Comparison of ENCODE assay signal across 6 cellular contexts in the genomic region with DNA sequence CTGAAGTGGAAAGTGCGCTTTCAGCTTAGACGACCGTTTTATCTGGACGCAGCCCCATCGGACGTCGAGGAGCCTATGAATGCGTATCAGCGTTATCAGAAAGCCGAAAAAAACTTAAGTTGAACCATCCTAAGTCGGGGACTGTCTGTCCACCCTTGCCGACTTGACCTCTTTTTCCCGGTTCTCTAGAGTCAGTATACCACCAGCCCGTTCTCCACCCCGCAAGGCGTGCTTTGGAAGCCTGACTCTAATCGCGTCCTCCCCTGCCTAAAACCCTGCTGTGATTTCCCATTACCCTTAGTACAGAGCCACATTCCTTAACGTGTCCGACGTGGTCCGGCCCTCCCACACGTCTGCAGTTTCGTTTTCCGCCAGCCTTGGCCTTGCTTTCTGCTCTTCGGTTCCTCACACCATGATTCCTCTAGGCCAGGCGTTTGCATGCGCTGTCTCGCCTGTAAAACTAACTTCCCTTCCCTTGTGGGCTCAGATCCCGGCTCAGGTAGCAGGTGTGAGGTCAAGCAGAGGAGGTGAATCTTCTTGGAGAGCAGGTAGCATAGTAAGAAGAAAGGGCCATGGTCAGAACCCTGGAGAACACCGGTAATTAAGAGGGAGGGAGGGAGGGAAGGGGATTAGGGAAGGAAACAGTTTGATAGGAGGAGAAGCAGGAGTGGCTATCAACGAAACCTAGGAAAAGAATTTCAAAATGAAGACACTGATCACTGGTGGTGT. TPM values are rescaled to one million over a fixed set of nuclear protein-coding genes. Genes with fewer than 3 reads are reported as not detected.
DNase-seq lines count a peak whose midpoint lies in the region; ATAC-seq lines count a peak whose summit lies in the region.

No MANE protein-coding gene starts in this region.

- ATAC-seq in T-helper 17 cell (no peak), GM21360 (IDR thresholded peaks at IDR 0.05; ENCODE audit: unreplicated experiment) (no peak), GM19452 (IDR thresholded peaks at IDR 0.05; ENCODE audit: unreplicated experiment) (no peak)

- H3K4me3 Mint-ChIP-seq in T-helper 17 cell: peak overlapping the region; percentile 93

- no peak overlapping the region for H3K27ac ChIP-seq in iPS-20b (ENCODE audit: low read length)

- peaks cover 5% of the 10 kb centered on the region; the same call in 1 of the 2 replicates for H3K4me1 ChIP-seq in iPS-20b (ENCODE audit: insufficient read depth, low read length)

- peaks cover 19% of the 10 kb centered on the region for H3K27me3 Mint-ChIP-seq in T-helper 17 cell

- no peaks in the 10 kb centered on the region for H3K9me3 ChIP-seq in T-helper 17 cell (ENCODE audit: control insufficient read depth, low read length, poor library complexity, severe bottlenecking)
- H3K9me3 ChIP-seq in iPS-20b (ENCODE audit: insufficient read depth, low read depth, low read length): no peaks in the 10 kb centered on the region

- peak overlapping the region; percentile 77 for H3K9ac ChIP-seq in iPS-20b (ENCODE audit: low read depth, low read length)

- H3K27ac Mint-ChIP-seq in T-helper 17 cell: peak overlapping the region; percentile 77

- H3K36me3 ChIP-seq in iPS-20b (ENCODE audit: insufficient read depth, low read depth, low read length): peaks cover 38% of the 10 kb centered on the region

- peaks cover 6% of the 10 kb centered on the region for H3K27me3 ChIP-seq in iPS-20b (ENCODE audit: insufficient read depth, low read length)

- H3K4me3 ChIP-seq in iPS-20b (ENCODE audit: low read length): peak overlapping the region; percentile 98

- H3K36me3 Mint-ChIP-seq in T-helper 17 cell (ENCODE audit: low read depth): peaks cover 2% of the 10 kb centered on the region

- H3K4me1 Mint-ChIP-seq in T-helper 17 cell: peaks cover 13% of the 10 kb centered on the region

- DNase-seq in NCI-H748 (lab: John Stamatoyannopoulos, UW; ENCODE audit: unreplicated experiment): peak; percentile 26
- no peak for DNase-seq in NCI-H748 treated with DMSO at 0.1 percent for 48 hours (lab: John Stamatoyannopoulos, UW)
- DNase-seq in T-helper 17 cell: no peak

RNA-seq across cellular contexts. Expression of gene ADPRS, which starts 0.9 kb away (rescaled TPM):
- total RNA-seq in T-helper 17 cell: 10 to 100 TPM; 17.0 to 21.2 TPM

RNA-seq across cellular contexts. Expression of gene TEKT2, which starts 5.7 kb away (rescaled TPM):
- total RNA-seq in T-helper 17 cell: under 1 TPM; 0.29 to 0.30 TPM

RNA-seq across cellular contexts. Expression of gene COL8A2, which starts 35.5 kb away (rescaled TPM):
- total RNA-seq in T-helper 17 cell: under 1 TPM in 1 of 2 donors, not detected in 1; 0.25 TPM

RNA-seq across cellular contexts. Expression of gene TRAPPC3, which starts 59.7 kb away (rescaled TPM):
- 10 to 100 TPM; 35.0 to 37.8 TPM for total RNA-seq in T-helper 17 cell
